10 cellular contexts compared by ENCODE assay signal in the genomic region with DNA sequence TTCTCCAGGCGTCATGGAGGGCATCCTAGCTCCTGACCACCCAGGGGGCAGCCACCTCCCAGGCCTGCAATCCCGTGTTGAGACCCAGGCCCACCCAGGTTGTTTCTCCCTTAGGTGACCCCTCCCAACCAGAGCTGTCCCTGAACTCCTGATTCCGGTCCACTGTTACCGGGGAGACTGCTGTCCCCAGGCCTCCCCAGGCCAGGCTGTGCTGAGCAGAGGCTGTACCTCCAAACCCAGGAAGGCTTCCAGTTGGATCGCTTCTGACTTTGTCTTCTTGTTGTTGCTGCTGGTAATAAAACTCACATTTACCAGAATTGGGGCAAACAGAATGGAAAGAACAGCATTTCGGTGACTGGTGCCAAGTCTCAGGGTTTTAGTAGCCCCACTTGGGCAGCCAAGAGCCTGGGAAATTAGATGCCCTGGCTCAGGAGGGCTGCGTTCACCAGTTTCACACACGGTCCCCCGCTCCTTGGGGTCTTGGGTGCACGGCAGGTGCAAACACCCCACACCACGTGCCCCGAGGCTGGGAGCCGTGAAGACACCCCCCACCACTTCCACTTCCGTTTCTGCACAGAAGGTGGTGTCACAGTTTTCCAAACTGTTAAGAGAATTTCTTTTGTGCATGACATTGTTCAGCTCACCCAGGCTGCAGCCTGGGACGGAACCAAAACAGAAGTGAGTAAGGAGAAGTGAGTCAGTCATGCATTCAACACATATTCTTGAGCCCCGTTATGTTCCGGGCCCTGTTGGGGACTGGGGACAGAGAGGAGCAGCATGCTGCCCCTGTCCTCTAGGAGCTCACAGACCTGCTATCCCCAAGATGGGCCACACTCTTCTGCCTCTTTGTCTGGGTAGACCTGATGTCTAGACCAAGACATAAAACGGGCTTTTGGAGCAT. TPM values are rescaled to one million over a fixed set of nuclear protein-coding genes. Genes with fewer than 3 reads are reported as not detected.
A peak's percentile ranks its signal among the peaks of the same experiment; 100 is the strongest.
DNase-seq lines count a peak whose midpoint lies in the region; ATAC-seq and TF ChIP-seq lines count a peak whose summit lies in the region.
"Had no signal": no experiment of that assay in that cellular context is flagged by ENCODE, and none has a peak within 500 bp of the region (broad histone marks: within the 10 kb centered on the region; RNA-seq: fewer than 3 reads in every experiment).

No MANE protein-coding gene starts in this region.

- H3K4me1 Mint-ChIP-seq in effector memory CD8-positive, alpha-beta T cell (ENCODE audit: low read depth in 2 of 2) = peaks cover 3 to 17% of the 10 kb centered on the region in 2 donors

- H3K4me2 ChIP-seq in Karpas-422 (ENCODE audit: low read depth, low read length, poor library complexity, severe bottlenecking) = peak overlapping the region; percentile 48
- H3K4me2 ChIP-seq in smooth muscle cell = no peak overlapping the region

- no peaks in the 10 kb centered on the region for H3F3A ChIP-seq in smooth muscle cell (ENCODE audit: low read depth)

- H3K9ac ChIP-seq in Karpas-422 (ENCODE audit: low read length) (peak overlapping the region; percentile 21; the same call in 1 of the 2 replicates), smooth muscle cell (ENCODE audit: low read depth) (no peak overlapping the region)

- no peaks in the 10 kb centered on the region for H3K36me3 ChIP-seq in heart right ventricle
- no peaks in the 10 kb centered on the region for H3K36me3 ChIP-seq in Karpas-422 (ENCODE audit: insufficient read depth, low read length)
- no peaks in the 10 kb centered on the region for H3K36me3 ChIP-seq in upper lobe of right lung
- H3K36me3 ChIP-seq in smooth muscle cell (ENCODE audit: low read depth) = no peaks in the 10 kb centered on the region

- TF ChIP-seq CTCF in heart right ventricle (IDR thresholded peaks at IDR 0.05) (no peak), upper lobe of right lung (IDR thresholded peaks at IDR 0.05) (no peak), smooth muscle cell (IDR thresholded peaks at IDR 0.05; ENCODE audit: borderline replicate concordance, insufficient read depth, poor library complexity, severe bottlenecking) (no peak)

- WGBS in heart right ventricle, 2 donors = 74 to 84% methylated on average over 18 of the region's 18 CpGs
- WGBS in smooth muscle cell (ENCODE audit: low lambda C conversion rate) = 88% methylated on average over 18 of the region's 18 CpGs

- H3K9me3 ChIP-seq in heart right ventricle (no peaks in the 10 kb centered on the region), Karpas-422 (ENCODE audit: low read length) (no peaks in the 10 kb centered on the region), upper lobe of right lung (no peaks in the 10 kb centered on the region), smooth muscle cell (replicated peaks; ENCODE audit: low read depth) (no peaks in the 10 kb centered on the region)

- H3K27me3 ChIP-seq in heart right ventricle (peaks cover 0 to 14% (median 0%) of the 10 kb centered on the region in 7 donors), Karpas-422 (ENCODE audit: low read length) (no peaks in the 10 kb centered on the region), upper lobe of right lung (peaks cover 6% of the 10 kb centered on the region), smooth muscle cell (ENCODE audit: low read depth) (peaks cover 6% of the 10 kb centered on the region)

- no peaks in the 10 kb centered on the region for H3K9me3 Mint-ChIP-seq in effector memory CD8-positive, alpha-beta T cell
- H3K9me3 Mint-ChIP-seq: neural crest cell had no signal

- peak overlapping the region; percentile 1 to 58 for H3K4me3 Mint-ChIP-seq in effector memory CD8-positive, alpha-beta T cell
- H3K4me3 Mint-ChIP-seq: neural crest cell had no signal

- intact Hi-C loops in cardiac septum (cut with DNase I) (no loop called here), heart right ventricle (cut with DNase I) (no loop called here), upper lobe of right lung (cut with DNase I) (no loop called here)

- DNase-seq in cardiac septum (ENCODE audit: low spot score) (peak; percentile 62), heart right ventricle (no peak), Karpas-422 (peak; percentile 55), upper lobe of right lung (peak; percentile 40), GM03348 (ENCODE audit: low spot score) (no peak), smooth muscle cell (lab: John Stamatoyannopoulos, UW; ENCODE audit: unreplicated experiment) (no peak), HUDEP-2 (lab: John Stamatoyannopoulos, UW; ENCODE audit: unreplicated experiment in 76 of 76) (no peak)
- DNase-seq in effector memory CD8-positive, alpha-beta T cell = no peak

- peaks cover 25 to 74% of the 10 kb centered on the region in 2 donors for H3K27me3 Mint-ChIP-seq in effector memory CD8-positive, alpha-beta T cell

- H2AFZ ChIP-seq in Karpas-422 (ENCODE audit: low read length) = peak overlapping the region; percentile 70; the same call in 1 of the 2 replicates
- H2AFZ ChIP-seq in smooth muscle cell (ENCODE audit: low read depth) = no peak overlapping the region

- no peaks in the 10 kb centered on the region for H3K9me2 ChIP-seq in Karpas-422 (replicated peaks; ENCODE audit: insufficient read depth, low read length)

- H4K20me1 ChIP-seq in Karpas-422 (ENCODE audit: insufficient read depth, low read depth, low read length) = no peaks in the 10 kb centered on the region
- H4K20me1 ChIP-seq in smooth muscle cell (ENCODE audit: low read depth) = no peaks in the 10 kb centered on the region

- H3K4me3 ChIP-seq in heart right ventricle = no peak overlapping the region
- no peak overlapping the region; the same call in 1 of the 2 replicates for H3K4me3 ChIP-seq in Karpas-422 (ENCODE audit: low read length)
- H3K4me3 ChIP-seq in upper lobe of right lung = no peak overlapping the region
- no peak overlapping the region for H3K4me3 ChIP-seq in smooth muscle cell

- H3K36me3 Mint-ChIP-seq in effector memory CD8-positive, alpha-beta T cell (ENCODE audit: insufficient read depth) = no peaks in the 10 kb centered on the region

- H3K4me1 ChIP-seq in heart right ventricle (peaks cover 0 to 4% (median 0%) of the 10 kb centered on the region in 9 donors), Karpas-422 (ENCODE audit: low read length) (peaks cover 18% of the 10 kb centered on the region), upper lobe of right lung (no peaks in the 10 kb centered on the region), smooth muscle cell (ENCODE audit: low read depth) (no peaks in the 10 kb centered on the region)

- H3K79me2 ChIP-seq in Karpas-422 (ENCODE audit: low read length) = no peaks in the 10 kb centered on the region
- H3K79me2 ChIP-seq in smooth muscle cell (ENCODE audit: low read depth) = no peaks in the 10 kb centered on the region

- peak overlapping the region in 1 of 2 donors; percentile 36 for H3K27ac Mint-ChIP-seq in effector memory CD8-positive, alpha-beta T cell

- ATAC-seq in heart right ventricle (no peak), upper lobe of right lung (no peak)
- ATAC-seq in effector memory CD8-positive, alpha-beta T cell (replicated peaks) = peak; percentile 71

- H3K27ac ChIP-seq in heart right ventricle (no peak overlapping the region), Karpas-422 (ENCODE audit: low read length) (no peak overlapping the region), upper lobe of right lung (no peak overlapping the region), smooth muscle cell (ENCODE audit: low read depth) (no peak overlapping the region)
- H3K27ac ChIP-seq: C4-2B had no signal

RNA-seq across cellular contexts. Expression of gene ITM2C, which starts 29.4 kb away (rescaled TPM):
- total RNA-seq in cardiac septum (18.4 TPM), heart right ventricle (10 to 100 TPM; 14.3 to 32.7 (median 23.8) TPM), upper lobe of right lung (25.0 TPM), smooth muscle cell (344 and 532 TPM in 2 replicates)
- polyA plus RNA-seq in heart right ventricle (10 to 100 TPM; 12.1 to 20.4 TPM), smooth muscle cell (458 and 600 TPM in 2 replicates)
- 0.19 TPM in 1 of 2 replicates, not detected in the other for total RNA-seq in Karpas-422 (2014; rRNA removed; shearing (Covaris generic); ENCODE audit: low replicate concordance)

RNA-seq across cellular contexts. Expression of gene GPR55, which starts 30.9 kb away (rescaled TPM):
- not detected for total RNA-seq in cardiac septum
- total RNA-seq in heart right ventricle = under 1 TPM in 1 of 10 donors, not detected in 9; 0.42 TPM
- under 1 TPM in 1 of 2 donors, not detected in 1; 0.01 TPM for polyA plus RNA-seq in heart right ventricle
- 2.9 and 9.5 TPM in 2 replicates for total RNA-seq in Karpas-422 (2014; rRNA removed; shearing (Covaris generic); ENCODE audit: low replicate concordance)
- total RNA-seq in upper lobe of right lung = 1.2 TPM
- total RNA-seq in smooth muscle cell = not detected in 2 replicates
- not detected in 2 replicates for polyA plus RNA-seq in smooth muscle cell
- total RNA-seq: neural crest cell had no signal

Comparison
In these comparisons a context has a peak if more than half of its experiments do, and no peak if none do; other contexts are left out.
1. DNase-seq: peak in cardiac septum (single experiment), Karpas-422 (single experiment) and upper lobe of right lung (single experiment); none in heart right ventricle (0 of 2), effector memory CD8-positive, alpha-beta T cell (0 of 3), GM03348 (single experiment), smooth muscle cell (single experiment) and HUDEP-2 (0 of 76).
2. RNA of gene ITM2C, which starts 29.4 kb away (total RNA-seq): 344 to 532 TPM in smooth muscle cell, 25.0 TPM in upper lobe of right lung (single experiment), 14.3 to 32.7 TPM in heart right ventricle and 18.4 TPM in cardiac septum (single experiment); 0.19 TPM in Karpas-422; every median in the first group is over 10 times any median in the second.